1 cellular context compared by ENCODE assay signal in genomic region chr2:7007488-7007845, GRCh38.
TF ChIP-seq lines count a peak whose summit lies in the region.

No MANE protein-coding gene starts in this region.

TF ChIP-seq in SK-N-SH, 30 proteins besides CTCF, POLR2A, EP300 and RAD21 (continued from another document):
- TF ChIP-seq REST (IDR thresholded peaks at IDR 0.05; ENCODE audit: low read depth, low read length) = no peak
- TF ChIP-seq IRF3 (IDR thresholded peaks at IDR 0.05; ENCODE audit: low read depth, low read length) = no peak
- no peak for TF ChIP-seq USF2 (IDR thresholded peaks at IDR 0.05; ENCODE audit: borderline replicate concordance, low read depth, low read length)
- TF ChIP-seq GABPA (IDR thresholded peaks at IDR 0.05; ENCODE audit: low read depth) = no peak
- no peak for TF ChIP-seq POLR2AphosphoS5 (IDR thresholded peaks at IDR 0.05; ENCODE audit: low read depth, low read length)
- no peak for TF ChIP-seq CHD2 (IDR thresholded peaks at IDR 0.05; ENCODE audit: low read length, partially characterized antibody)
- TF ChIP-seq FOXJ3 (CRISPR knock-in tag; IDR thresholded peaks at IDR 0.05) = no peak
- no peak for TF ChIP-seq JUND (IDR thresholded peaks at IDR 0.05)
- no peak for TF ChIP-seq NFIC (IDR thresholded peaks at IDR 0.05; ENCODE audit: borderline replicate concordance)
- no peak for TF ChIP-seq USF1 (IDR thresholded peaks at IDR 0.05; ENCODE audit: borderline replicate concordance, low read depth)
- TF ChIP-seq MAX (IDR thresholded peaks at IDR 0.05; ENCODE audit: low read depth) = no peak
- no peak for TF ChIP-seq SMC3 (IDR thresholded peaks at IDR 0.05; ENCODE audit: low read depth, low read length)
- TF ChIP-seq SIN3A (IDR thresholded peaks at IDR 0.05; ENCODE audit: borderline replicate concordance, low read depth, low read length) = no peak
